In genomic region chr22:44181033-44181911, GRCh38 we compare ENCODE assay signal across 9 cellular contexts. TPM values are rescaled to one million over a fixed set of nuclear protein-coding genes. Genes with fewer than 3 reads are reported as not detected.
DNase-seq lines count a peak whose midpoint lies in the region; ATAC-seq and TF ChIP-seq lines count a peak whose summit lies in the region.
"Had no signal": no experiment of that assay in that cellular context is flagged by ENCODE, and none has a peak within 500 bp of the region (broad histone marks: within the 10 kb centered on the region; RNA-seq: fewer than 3 reads in every experiment).

No MANE protein-coding gene starts in this region.

- H3K27me3 ChIP-seq in naive thymus-derived CD4-positive, alpha-beta T cell (ENCODE audit: control insufficient read depth in 2 of 2, insufficient read depth in 2 of 2, low read length in 2 of 2): no peaks in the 10 kb centered on the region
- H3K27me3 ChIP-seq in tibial nerve: peaks cover 0 to 8% of the 10 kb centered on the region in 2 donors
- H3K27me3 ChIP-seq in Caco-2 (replicated peaks; ENCODE audit: control insufficient read depth, insufficient read depth, low read length): peaks cover 1% of the 10 kb centered on the region; the same call in 1 of the 2 replicates

- H3K36me3 ChIP-seq in naive thymus-derived CD4-positive, alpha-beta T cell (ENCODE audit: control insufficient read depth in 2 of 3, insufficient read depth in 3 of 3, low read length in 3 of 3): peaks cover 0 to 18% (median 0%) of the 10 kb centered on the region in 3 experiments
- H3K36me3 ChIP-seq in tibial nerve (no peaks in the 10 kb centered on the region), Caco-2 (ENCODE audit: control insufficient read depth, insufficient read depth, low read length) (no peaks in the 10 kb centered on the region)

- peaks cover 36% of the 10 kb centered on the region for H3K4me1 Mint-ChIP-seq in activated naive CD4-positive, alpha-beta T cell treated with anti-CD3 and anti-CD28 coated beads, Interleukin-2, amount 50 U/mL, for 24 hours
- H3K4me1 Mint-ChIP-seq in naive thymus-derived CD4-positive, alpha-beta T cell: peaks cover 15 to 33% (median 30%) of the 10 kb centered on the region in 7 donors
- H3K4me1 Mint-ChIP-seq in Caco-2 (ENCODE audit: low read depth, unreplicated experiment): no peaks in the 10 kb centered on the region

- peak; percentile 60 for DNase-seq in SKM-1 treated with dmso at 0.1 percent for 144 hours (lab: John Stamatoyannopoulos, UW; ENCODE audit: unreplicated experiment)
- DNase-seq in naive thymus-derived CD4-positive, alpha-beta T cell: peak; percentile 41 to 73 (median 55)
- DNase-seq in tibial nerve (ENCODE audit: low spot score in 2 of 2): no peak
- no peak for DNase-seq in iPS-NIHi11 (ENCODE audit: low spot score)
- DNase-seq in Caco-2: no peak
- no peak for DNase-seq in dedifferentiated amniotic fluid mesenchymal stem cell (ENCODE audit: extremely low spot score)

- no peaks in the 10 kb centered on the region for H3K9me3 Mint-ChIP-seq in activated naive CD4-positive, alpha-beta T cell treated with anti-CD3 and anti-CD28 coated beads, Interleukin-2, amount 50 U/mL, for 24 hours
- no peaks in the 10 kb centered on the region for H3K9me3 Mint-ChIP-seq in naive thymus-derived CD4-positive, alpha-beta T cell
- H3K9me3 Mint-ChIP-seq in Caco-2 (ENCODE audit: unreplicated experiment): no peaks in the 10 kb centered on the region

- no peak for TF ChIP-seq EP300 in tibial nerve (IDR thresholded peaks at IDR 0.05)

- peaks cover 2% of the 10 kb centered on the region for H3K36me3 Mint-ChIP-seq in activated naive CD4-positive, alpha-beta T cell treated with anti-CD3 and anti-CD28 coated beads, Interleukin-2, amount 50 U/mL, for 24 hours
- H3K36me3 Mint-ChIP-seq in naive thymus-derived CD4-positive, alpha-beta T cell: peaks cover 0 to 8% (median 0%) of the 10 kb centered on the region in 5 donors
- no peaks in the 10 kb centered on the region for H3K36me3 Mint-ChIP-seq in Caco-2 (ENCODE audit: insufficient read depth, unreplicated experiment)

- intact Hi-C loops in naive thymus-derived CD4-positive, alpha-beta T cell (cut with micrococcal nuclease): loop anchor here (1.0 to 10.0 kb wide), 10 partner anchors 96 to 521 kb away; partner anchors contain the start of genes RTL6 (in 2 of the 2), EFCAB6 (in 1 of the 2) and PRR5 (in 1 of the 2)
- intact Hi-C loops in Caco-2 (cut with micrococcal nuclease; ENCODE audit: unreplicated experiment): no loop called here

- peak overlapping the region; percentile 80 for H3K27ac ChIP-seq in naive thymus-derived CD4-positive, alpha-beta T cell (ENCODE audit: low read depth, low read length)
- peak overlapping the region in 3 of 4 donors; percentile 66 to 78 (median 76) for H3K27ac ChIP-seq in tibial nerve

- CTCF ChIA-PET in naive thymus-derived CD4-positive, alpha-beta T cell (lab: Charles Lee): interaction anchor here (0.5 to 0.9 kb wide), 3 partner anchors 15 to 468 kb away, joined by 3 to 4 read pairs (median 3); no protein-coding TSS in a partner anchor
- CTCF ChIA-PET in Caco-2 (lab: Charles Lee): no interaction called here

- H3K27ac Mint-ChIP-seq in activated naive CD4-positive, alpha-beta T cell treated with anti-CD3 and anti-CD28 coated beads, Interleukin-2, amount 50 U/mL, for 24 hours: peak overlapping the region; percentile 96
- peak overlapping the region; percentile 88 to 98 (median 95) for H3K27ac Mint-ChIP-seq in naive thymus-derived CD4-positive, alpha-beta T cell
- H3K27ac Mint-ChIP-seq in Caco-2 (ENCODE audit: unreplicated experiment): no peak overlapping the region

- POLR2A ChIA-PET in naive thymus-derived CD4-positive, alpha-beta T cell (lab: Charles Lee): interaction anchor here (0.8 to 1.5 kb wide), 6 partner anchors 9 to 488 kb away, joined by 3 to 5 read pairs (median 3); partner anchors contain the start of gene SAMM50
- POLR2A ChIA-PET in Caco-2 (lab: Charles Lee): no interaction called here

- TF ChIP-seq POLR2A in GM18526 (IDR thresholded peaks at IDR 0.05; ENCODE audit: extremely low read depth, insufficient read length): peak; percentile 32
- TF ChIP-seq POLR2A in tibial nerve (IDR thresholded peaks at IDR 0.05): peak in 1 of 2 donors; percentile 15

- peak; percentile 73 for ATAC-seq in naive thymus-derived CD4-positive, alpha-beta T cell

- WGBS in tibial nerve, 2 donors: 52 to 59% methylated on average over 36 of the region's 40 CpGs

- peak overlapping the region; percentile 83 for H3K4me3 ChIP-seq in naive thymus-derived CD4-positive, alpha-beta T cell (ENCODE audit: low read length)
- peak overlapping the region; percentile 13 to 44 (median 28) for H3K4me3 ChIP-seq in tibial nerve
- no peak overlapping the region for H3K4me3 ChIP-seq in Caco-2 (ENCODE audit: low read depth, low read length)

- no peaks in the 10 kb centered on the region for H3K9me3 ChIP-seq in naive thymus-derived CD4-positive, alpha-beta T cell (ENCODE audit: control insufficient read depth in 2 of 3, low read length in 3 of 3)
- H3K9me3 ChIP-seq in tibial nerve: no peaks in the 10 kb centered on the region
- H3K9me3 ChIP-seq in Caco-2: no peaks in the 10 kb centered on the region

- H3K4me3 Mint-ChIP-seq in activated naive CD4-positive, alpha-beta T cell treated with anti-CD3 and anti-CD28 coated beads, Interleukin-2, amount 50 U/mL, for 24 hours: peak overlapping the region; percentile 90
- H3K4me3 Mint-ChIP-seq in naive thymus-derived CD4-positive, alpha-beta T cell: peak overlapping the region; percentile 84 to 97 (median 92)
- H3K4me3 Mint-ChIP-seq in Caco-2 (ENCODE audit: unreplicated experiment): no peak overlapping the region

- no peaks in the 10 kb centered on the region for H3K27me3 Mint-ChIP-seq in activated naive CD4-positive, alpha-beta T cell treated with anti-CD3 and anti-CD28 coated beads, Interleukin-2, amount 50 U/mL, for 24 hours
- H3K27me3 Mint-ChIP-seq in naive thymus-derived CD4-positive, alpha-beta T cell: peaks cover 0 to 10% (median 0%) of the 10 kb centered on the region in 5 donors
- peaks cover 19% of the 10 kb centered on the region for H3K27me3 Mint-ChIP-seq in Caco-2 (ENCODE audit: insufficient read depth, unreplicated experiment)

- no peak for TF ChIP-seq CTCF in tibial nerve (IDR thresholded peaks at IDR 0.05)
- TF ChIP-seq CTCF in Caco-2 (IDR thresholded peaks at IDR 0.05; ENCODE audit: insufficient read depth in 1 of 2, low read depth in 1 of 2, low read length in 1 of 2, severe bottlenecking in 1 of 2, unreplicated experiment in 1 of 2): no peak

- no TSS peak for BruUV-seq in Caco-2 (replicated peaks; lab: Mats Ljungman, UMichigan)

- peaks cover 11 to 14% of the 10 kb centered on the region in 2 donors for H3K4me1 ChIP-seq in naive thymus-derived CD4-positive, alpha-beta T cell (ENCODE audit: control insufficient read depth in 2 of 2, insufficient read depth in 2 of 2, low read length in 2 of 2)
- H3K4me1 ChIP-seq in tibial nerve (no peaks in the 10 kb centered on the region), Caco-2 (no peaks in the 10 kb centered on the region)

RNA-seq across cellular contexts. Expression of gene PARVG, which starts 0.5 kb away (rescaled TPM):
- 100 to 1,000 TPM; 142 to 209 (median 173) TPM for total RNA-seq in naive thymus-derived CD4-positive, alpha-beta T cell
- polyA plus RNA-seq in naive thymus-derived CD4-positive, alpha-beta T cell: 10 to 100 TPM; 36.4 to 57.6 TPM
- total RNA-seq in tibial nerve (100 to 1,000 TPM in 1 of 4 donors, 10 to 100 TPM in 3; 18.8 to 140 (median 34.9) TPM), Caco-2 (2022) (not detected in 2 replicates)
- total RNA-seq: glomerular endothelial cell had no signal

Comparison
In these comparisons a context has a peak if more than half of its experiments do, and no peak if none do; other contexts are left out.
1. DNase-seq: peak in SKM-1 treated with dmso at 0.1 percent for 144 hours (single experiment) and naive thymus-derived CD4-positive, alpha-beta T cell (9 of 9); none in tibial nerve (0 of 2), iPS-NIHi11 (single experiment), Caco-2 (0 of 2) and dedifferentiated amniotic fluid mesenchymal stem cell (single experiment).
2. RNA of gene PARVG, which starts 0.5 kb away (total RNA-seq): 142 to 209 TPM in naive thymus-derived CD4-positive, alpha-beta T cell and 18.8 to 140 TPM in tibial nerve; not detected in Caco-2; every median in the first group is over 10 times any median in the second.